ENCODE assay signal across 8 cellular contexts in genomic region chr1:224434447-224435317, GRCh38. TPM values are rescaled to one million over a fixed set of nuclear protein-coding genes. Genes with fewer than 3 reads are reported as not detected.
DNase-seq lines count a peak whose midpoint lies in the region; ATAC-seq, FAIRE-seq and TF ChIP-seq lines count a peak whose summit lies in the region.

Gene WDR26, minus strand, starts transcription at chr1:224434797.

- peaks cover 15% of the 10 kb centered on the region; the same call in 1 of the 2 replicates for H3K36me3 ChIP-seq in OCI-LY1 (ENCODE audit: insufficient read depth, low read length)
- no peaks in the 10 kb centered on the region for H3K36me3 ChIP-seq in endothelial cell of umbilical vein (ENCODE audit: control insufficient read depth in 2 of 2, extremely low read depth in 1 of 2, insufficient read depth in 2 of 2, low read length in 2 of 2)

- dilution Hi-C loops in endothelial cell of umbilical vein (cut with MboI; ENCODE audit: extremely low pct_ligation_motif_present, low sequenced_read_pairs), result no loop called here

- H4K20me1 ChIP-seq in OCI-LY1 (ENCODE audit: insufficient read depth, low read length) (no peaks in the 10 kb centered on the region), endothelial cell of umbilical vein (replicated peaks; ENCODE audit: control insufficient read depth, extremely low read depth, insufficient read depth, low read length) (no peaks in the 10 kb centered on the region)

- ATAC-seq in GM21381 (IDR thresholded peaks at IDR 0.05; ENCODE audit: unreplicated experiment), result peak; percentile 84

- H3K27ac ChIP-seq in OCI-LY1 (ENCODE audit: low read depth, low read length, poor library complexity, severe bottlenecking) (peak within 1 kb of the TSS; percentile 12), endothelial cell of umbilical vein (ENCODE audit: insufficient read depth, low read depth, low read length) (peak within 1 kb of the TSS; percentile 69)

- H2AFZ ChIP-seq in OCI-LY1 (ENCODE audit: low read length) (0 out of 2 replicates have a peak within 1 kb of the TSS, but pooled peaks have one; percentile 1), endothelial cell of umbilical vein (ENCODE audit: low read depth, low read length) (peak within 1 kb of the TSS; percentile 83)

- TF ChIP-seq CTCF in D721Med (IDR thresholded peaks at IDR 0.05; ENCODE audit: insufficient read depth, missing control alignments) (no peak), OCI-LY1 (IDR thresholded peaks at IDR 0.05; ENCODE audit: low read length) (no peak), endothelial cell of umbilical vein (IDR thresholded peaks at IDR 0.05; ENCODE audit: extremely low read depth in 1 of 2, insufficient read depth in 1 of 2, low read depth in 1 of 2, low read length in 2 of 2) (peak in 1 of 2 donors; percentile 3)

- peak within 1 kb of the TSS; percentile 80 for H3K9ac ChIP-seq in OCI-LY1 (ENCODE audit: low read length)
- peak within 1 kb of the TSS; percentile 61 for H3K9ac ChIP-seq in endothelial cell of umbilical vein (replicated peaks; ENCODE audit: extremely low read depth, insufficient read depth, low read length)

- H3K9me2 ChIP-seq in OCI-LY1 (ENCODE audit: low read depth, low read length), result no peaks in the 10 kb centered on the region

- H3K79me2 ChIP-seq in OCI-LY1 (ENCODE audit: insufficient read depth, low read length) (peaks cover 43% of the 10 kb centered on the region), endothelial cell of umbilical vein (ENCODE audit: control insufficient read depth, insufficient read depth, low read length) (peaks cover 41% of the 10 kb centered on the region)

- DNase-seq in D721Med (ENCODE audit: insufficient read length, low spot score) (peak; percentile 88), HTR-8/SVneo (ENCODE audit: insufficient read length, low spot score) (peak; percentile 97), endothelial cell of umbilical vein (ENCODE audit: low read depth, low spot score) (peak; percentile 81), midbrain (lab: John Stamatoyannopoulos, UW) (peak; percentile 84)
- DNase-seq in activated CD8-positive, alpha-beta memory T cell treated with anti-CD3 and anti-CD28 coated beads, Interleukin-2, amount 50 U/mL, for 4 hours, result peak; percentile 76
- DNase-seq in stimulated activated CD8-positive, alpha-beta memory T cell treated with anti-CD3 and anti-CD28 coated beads, Interleukin-2, amount 100 ng/mL, for 1 hour (ENCODE audit: low read depth in 2 of 2), result peak; percentile 59 to 67

- POLR2A ChIA-PET in endothelial cell of umbilical vein (lab: Charles Lee), result no interaction called here

- H3K4me1 ChIP-seq in OCI-LY1 (ENCODE audit: insufficient read depth, low read length, severe bottlenecking), result peaks cover 50% of the 10 kb centered on the region
- H3K4me1 ChIP-seq in endothelial cell of umbilical vein (ENCODE audit: control insufficient read depth, extremely low read depth, insufficient read depth, low read length), result peaks cover 37% of the 10 kb centered on the region

- no peaks in the 10 kb centered on the region for H3F3A ChIP-seq in OCI-LY1 (ENCODE audit: insufficient read depth, low read length)

- peak; percentile 88 for TF ChIP-seq POLR2A in endothelial cell of umbilical vein (IDR thresholded peaks at IDR 0.05; ENCODE audit: low read depth, low read length)

- H3K9me1 ChIP-seq in endothelial cell of umbilical vein (replicated peaks; ENCODE audit: control insufficient read depth, extremely low read depth, insufficient read depth, low read length), result no peaks in the 10 kb centered on the region

- TSS peak; percentile 47 for BruUV-seq in endothelial cell of umbilical vein (replicated peaks; lab: Mats Ljungman, UMichigan)

- H3K27me3 ChIP-seq in OCI-LY1 (ENCODE audit: insufficient read depth, low read length), result no peaks in the 10 kb centered on the region
- no peaks in the 10 kb centered on the region for H3K27me3 ChIP-seq in endothelial cell of umbilical vein (ENCODE audit: control insufficient read depth in 2 of 2, insufficient read depth in 2 of 2, low read length in 2 of 2)

- CTCF ChIA-PET in endothelial cell of umbilical vein (lab: Charles Lee), result interaction anchor here (0.6 to 7.4 kb wide), 3 partner anchors 22 to 1096 kb away, joined by 3 to 92 read pairs (median 3); no protein-coding TSS in a partner anchor

- H3K4me3 ChIP-seq in OCI-LY1 (ENCODE audit: low read depth, low read length, poor library complexity, severe bottlenecking) (peak within 1 kb of the TSS; percentile 78), endothelial cell of umbilical vein (replicated peaks in 1 of 3; ENCODE audit: insufficient read depth in 1 of 3, low read depth in 1 of 3, low read length in 3 of 3) (peak within 1 kb of the TSS; percentile 24 to 100 (median 88))

- H3K9me3 ChIP-seq in OCI-LY1 (ENCODE audit: low read length) (no peaks in the 10 kb centered on the region), endothelial cell of umbilical vein (replicated peaks; ENCODE audit: control insufficient read depth, insufficient read depth, low read length) (no peaks in the 10 kb centered on the region)

- FAIRE-seq in D721Med (lab: Jason Lieb, UNC) (peak; percentile 25), HTR-8/SVneo (lab: Jason Lieb, UNC) (peak; percentile 81), endothelial cell of umbilical vein (lab: Jason Lieb, UNC) (peak; percentile 70)

- intact Hi-C loops in endothelial cell of umbilical vein (cut with micrococcal nuclease), result loop anchor here (1.0 to 5.0 kb wide), 4 partner anchors 64 to 727 kb away; partner anchors contain the start of gene CNIH4

- H3K4me2 ChIP-seq in OCI-LY1 (ENCODE audit: low read length), result peak within 1 kb of the TSS; percentile 93
- peak within 1 kb of the TSS; percentile 97 for H3K4me2 ChIP-seq in endothelial cell of umbilical vein (ENCODE audit: insufficient read depth, low read length)

TF ChIP-seq in endothelial cell of umbilical vein, 7 proteins besides CTCF, POLR2A, EP300 and RAD21:
- TF ChIP-seq GATA2 (IDR thresholded peaks at IDR 0.05; ENCODE audit: insufficient read depth, insufficient read length, low read depth, low read length) (no peak), POLR2AphosphoS5 (IDR thresholded peaks at IDR 0.05; ENCODE audit: insufficient read depth, low read depth, low read length) (peak; percentile 87), MAX (IDR thresholded peaks at IDR 0.05; ENCODE audit: insufficient read depth, insufficient read length) (peak; percentile 56), EZH2 (IDR thresholded peaks at IDR 0.05; ENCODE audit: borderline replicate concordance, low read depth, low read length, severe bottlenecking) (no peak), FOS (IDR thresholded peaks at IDR 0.05; ENCODE audit: borderline replicate concordance, insufficient read depth, low read length) (no peak), MYC (IDR thresholded peaks at IDR 0.05; ENCODE audit: low read depth, low read length) (peak; percentile 74), JUN (IDR thresholded peaks at IDR 0.05; ENCODE audit: borderline replicate concordance, insufficient read depth, insufficient read length, low read depth) (no peak)

RNA-seq across cellular contexts. Expression of gene WDR26, which starts in this region (rescaled TPM):
- total RNA-seq in endothelial cell of umbilical vein, result 90.1 and 92.4 TPM in 2 replicates
- 19.3 and 26.7 TPM in 2 replicates for polyA plus RNA-seq in endothelial cell of umbilical vein
- 33.7 and 36.0 TPM in 2 replicates for polyA plus RNA-seq in endothelial cell of umbilical vein (2011; cell fraction: cytosol; rRNA removed)
- 88.9 and 115 TPM in 2 replicates for polyA plus RNA-seq in endothelial cell of umbilical vein (2011; cell fraction: nucleus; rRNA removed)
- polyA plus RNA-seq in endothelial cell of umbilical vein (2012), result 62.1 and 76.9 TPM in 2 replicates
- polyA minus RNA-seq in endothelial cell of umbilical vein, result 74.5 and 98.5 TPM in 2 replicates
- polyA minus RNA-seq in endothelial cell of umbilical vein (2011; cell fraction: cytosol; rRNA and poly(A)+ RNA removed), result 29.9 TPM
- polyA minus RNA-seq in endothelial cell of umbilical vein (2011; cell fraction: nucleus; rRNA and poly(A)+ RNA removed), result 128 and 154 TPM in 2 replicates

Comparison
In these comparisons a context has a peak if more than half of its experiments do, and no peak if none do; other contexts are left out.
1. Peak in every context shown above with its lines: DNase-seq, ATAC-seq, H3K4me3 ChIP-seq and H3K27ac ChIP-seq.